ENCODE assay signal across 8 cellular contexts in genomic region chr11:416051-416756, GRCh38. TPM values are rescaled to one million over a fixed set of nuclear protein-coding genes. Genes with fewer than 3 reads are reported as not detected.
A peak's percentile ranks its signal among the peaks of the same experiment; 100 is the strongest.
DNase-seq lines count a peak whose midpoint lies in the region; ATAC-seq and TF ChIP-seq lines count a peak whose summit lies in the region.

No MANE protein-coding gene starts in this region.

- H3K9me3 ChIP-seq in muscle layer of duodenum (ENCODE audit: control insufficient read depth in 1 of 2, low read length in 2 of 2) = no peaks in the 10 kb centered on the region

- peaks cover 0 to 17% of the 10 kb centered on the region in 2 donors for H3K4me1 ChIP-seq in muscle layer of duodenum (ENCODE audit: control insufficient read depth in 1 of 2, insufficient read depth in 2 of 2, low read length in 2 of 2)

- H3K27me3 ChIP-seq in muscle layer of duodenum (ENCODE audit: low read depth, low read length) = peaks cover 7% of the 10 kb centered on the region

- DNase-seq in Right ventricle myocardium superior (peak; percentile 30), cardiac septum (ENCODE audit: low spot score) (no peak), activated gamma-delta T cell (lab: John Stamatoyannopoulos, UW) (no peak)

- H3K9me3 Mint-ChIP-seq in dendritic cell treated with granulocyte-macrophage colony-stimulating factor and Interleukin-4, amounts not matched to agents 40 ng/mL and 50 ng/mL, for 4 days = no peaks in the 10 kb centered on the region

- H3K36me3 Mint-ChIP-seq in dendritic cell treated with granulocyte-macrophage colony-stimulating factor and Interleukin-4, amounts not matched to agents 40 ng/mL and 50 ng/mL, for 4 days (ENCODE audit: low read depth) = peaks cover 6% of the 10 kb centered on the region

- TF ChIP-seq POLR2A in GM18505 (IDR thresholded peaks at IDR 0.05; ENCODE audit: borderline replicate concordance, extremely low read depth, insufficient read depth, insufficient read length) = no peak

- ATAC-seq in Right ventricle myocardium superior (ENCODE audit: poor library complexity) (peak; percentile 18), GM18870 (IDR thresholded peaks at IDR 0.05; ENCODE audit: unreplicated experiment) (no peak), GM18505 (IDR thresholded peaks at IDR 0.05; ENCODE audit: unreplicated experiment) (no peak), GM21723 (IDR thresholded peaks at IDR 0.05; ENCODE audit: unreplicated experiment) (no peak)

- peak overlapping the region; percentile 23 for H3K27ac ChIP-seq in muscle layer of duodenum (ENCODE audit: low read length)

- peaks cover 56% of the 10 kb centered on the region for H3K4me1 Mint-ChIP-seq in dendritic cell treated with granulocyte-macrophage colony-stimulating factor and Interleukin-4, amounts not matched to agents 40 ng/mL and 50 ng/mL, for 4 days (ENCODE audit: low read depth)

- H3K36me3 ChIP-seq in muscle layer of duodenum (ENCODE audit: control insufficient read depth in 1 of 2, insufficient read depth in 2 of 2, low read length in 2 of 2) = no peaks in the 10 kb centered on the region

- peak overlapping the region; percentile 84 for H3K27ac Mint-ChIP-seq in dendritic cell treated with granulocyte-macrophage colony-stimulating factor and Interleukin-4, amounts not matched to agents 40 ng/mL and 50 ng/mL, for 4 days

- H3K27me3 Mint-ChIP-seq in dendritic cell treated with granulocyte-macrophage colony-stimulating factor and Interleukin-4, amounts not matched to agents 40 ng/mL and 50 ng/mL, for 4 days = peaks cover 28% of the 10 kb centered on the region

- intact Hi-C loops in Right ventricle myocardium superior (cut with DNase I) (no loop called here), cardiac septum (cut with DNase I) (no loop called here)
- intact Hi-C loops in dendritic cell treated with granulocyte-macrophage colony-stimulating factor and Interleukin-4, amounts not matched to agents 40 ng/mL and 50 ng/mL, for 4 days (cut with micrococcal nuclease) = no loop called here

- peak overlapping the region; percentile 90 for H3K4me3 Mint-ChIP-seq in dendritic cell treated with granulocyte-macrophage colony-stimulating factor and Interleukin-4, amounts not matched to agents 40 ng/mL and 50 ng/mL, for 4 days

- H3K4me3 ChIP-seq in muscle layer of duodenum (ENCODE audit: low read depth in 1 of 2, low read length in 2 of 2) = peak overlapping the region; percentile 39 to 60

RNA-seq across cellular contexts. Expression of gene SIGIRR, which starts 1.4 kb away (rescaled TPM):
- total RNA-seq in Right ventricle myocardium superior (38.6 TPM), cardiac septum (33.3 TPM)

RNA-seq across cellular contexts. Expression of gene PKP3, which starts 22.2 kb away (rescaled TPM):
- 0.86 TPM for total RNA-seq in Right ventricle myocardium superior
- total RNA-seq in cardiac septum = 0.83 TPM

RNA-seq across cellular contexts. Expression of gene ANO9, which starts 25.6 kb away (rescaled TPM):
- 0.08 TPM for total RNA-seq in Right ventricle myocardium superior
- total RNA-seq in cardiac septum = 0.38 TPM

RNA-seq across cellular contexts. Expression of gene PTDSS2, which starts 33.9 kb away (rescaled TPM):
- total RNA-seq in Right ventricle myocardium superior = 25.5 TPM
- total RNA-seq in cardiac septum = 24.9 TPM

RNA-seq across cellular contexts. Expression of gene B4GALNT4, which starts 46.9 kb away (rescaled TPM):
- 0.94 TPM for total RNA-seq in Right ventricle myocardium superior
- 0.24 TPM for total RNA-seq in cardiac septum
